Comparison of ENCODE assay signal across 22 cellular contexts in genomic region chr5:150057052-150057451, GRCh38. TPM values are rescaled to one million over a fixed set of nuclear protein-coding genes. Genes with fewer than 3 reads are reported as not detected.
DNase-seq lines count a peak whose midpoint lies in the region; ATAC-seq, FAIRE-seq and TF ChIP-seq lines count a peak whose summit lies in the region.
"Had no signal": no experiment of that assay in that cellular context is flagged by ENCODE, and none has a peak within 500 bp of the region (broad histone marks: within the 10 kb centered on the region; RNA-seq: fewer than 3 reads in every experiment).

No MANE protein-coding gene starts in this region.

- DNase-seq in activated naive CD8-positive, alpha-beta T cell treated with anti-CD3 and anti-CD28 coated beads, Interleukin-2, amount 10 ng/mL, durations not matched to agents 7 days and 5 days, result no peak
- DNase-seq in activated naive CD8-positive, alpha-beta T cell treated with anti-CD3 and anti-CD28 coated beads for 36 hours, result no peak
- no peak for DNase-seq in HCT116 (ENCODE audit: low read depth, low spot score)
- DNase-seq in K562 (ENCODE audit: extremely low read depth in 1 of 4, low spot score in 3 of 4), result no peak
- peak; percentile 82 for DNase-seq in osteoblast (ENCODE audit: insufficient read length, low spot score, missing footprints)
- DNase-seq in activated effector memory CD4-positive, alpha-beta T cell treated with Interleukin-2 at 50 U/mL for 16 hours, result no peak
- DNase-seq in MM.1S, result no peak
- DNase-seq in activated CD4-positive, alpha-beta T cell treated with anti-CD3 and anti-CD28 coated beads for 36 hours, result no peak
- DNase-seq: COR-L47, DMS 273 treated with DMSO at 0.1 percent for 48 hours, DND-41, NCI-H1048, NCI-H1436 treated with DMSO at 0.1 percent for 48 hours, NCI-H2029 treated with DMSO at 0.1 percent for 48 hours, NCI-H2171 treated with DMSO at 0.1 percent for 48 hours, NCI-H446 treated with DMSO at 0.1 percent for 48 hours, NCI-H748 treated with DMSO at 0.1 percent for 48 hours, OCI-M1, RPMI8226, SIG-M5 had no signal

- H3K4me1 Mint-ChIP-seq in activated naive CD8-positive, alpha-beta T cell treated with anti-CD3 and anti-CD28 coated beads, Interleukin-2, amount 10 ng/mL, durations not matched to agents 7 days and 5 days, result peaks cover 10% of the 10 kb centered on the region
- H3K4me1 Mint-ChIP-seq in activated naive CD8-positive, alpha-beta T cell treated with anti-CD3 and anti-CD28 coated beads for 36 hours, result no peaks in the 10 kb centered on the region
- H3K4me1 Mint-ChIP-seq in activated CD4-positive, alpha-beta T cell treated with anti-CD3 and anti-CD28 coated beads for 36 hours, result no peaks in the 10 kb centered on the region

- no peak for TF ChIP-seq CTCF in HCT116 (IDR thresholded peaks at IDR 0.05 in 2 of 3, conservative IDR thresholded peaks at IDR 0.05 in 1 of 3; ENCODE audit: borderline replicate concordance in 1 of 3, insufficient read depth in 1 of 3, low read depth in 2 of 3, low read length in 2 of 3)
- no peak for TF ChIP-seq CTCF in K562 (IDR thresholded peaks at IDR 0.05 in 2 of 3, conservative IDR thresholded peaks at IDR 0.05 in 1 of 3; ENCODE audit: insufficient read depth in 2 of 3, low read depth in 1 of 3, low read length in 3 of 3)
- TF ChIP-seq CTCF in osteoblast (IDR thresholded peaks at IDR 0.05; ENCODE audit: extremely low read depth, low read depth, low read length), result no peak
- TF ChIP-seq CTCF in MM.1S (IDR thresholded peaks at IDR 0.05; ENCODE audit: low read length), result no peak

- H3K27ac ChIP-seq in HCT116 (ENCODE audit: low read depth, low read length) (no peak overlapping the region), K562 (ENCODE audit: extremely low read depth, low read depth, low read length) (no peak overlapping the region), osteoblast (ENCODE audit: low read depth, low read length) (no peak overlapping the region), MM.1S (ENCODE audit: low read length) (no peak overlapping the region)
- H3K27ac ChIP-seq: C4-2B, KMS-11 had no signal

- H3K27me3 ChIP-seq in HCT116 (ENCODE audit: insufficient read depth, low read length), result no peaks in the 10 kb centered on the region
- H3K27me3 ChIP-seq in K562 (ENCODE audit: control insufficient read depth in 2 of 2, insufficient read depth in 2 of 2, low read length in 2 of 2), result peaks cover 0 to 9% of the 10 kb centered on the region in 2 experiments; a peak in 1 of 5 replicates
- no peaks in the 10 kb centered on the region for H3K27me3 ChIP-seq in osteoblast (ENCODE audit: insufficient read depth, low read length)
- H3K27me3 ChIP-seq in MM.1S (replicated peaks; ENCODE audit: insufficient read depth, low read length), result no peaks in the 10 kb centered on the region

- in situ Hi-C loops in K562 (cut with MboI), result no loop called here

- H3K4me2 ChIP-seq in HCT116 (ENCODE audit: low read length), result no peak overlapping the region
- H3K4me2 ChIP-seq in K562 (ENCODE audit: insufficient read depth, low read length), result no peak overlapping the region
- H3K4me2 ChIP-seq in osteoblast (ENCODE audit: insufficient read depth, low read length), result no peak overlapping the region
- H3K4me2 ChIP-seq in MM.1S (ENCODE audit: low read depth, low read length), result no peak overlapping the region
- H3K4me2 ChIP-seq: KMS-11 had no signal

- no peak for TF ChIP-seq EP300 in K562 (IDR thresholded peaks at IDR 0.05; ENCODE audit: low read length)

- POLR2A ChIA-PET in activated naive CD8-positive, alpha-beta T cell treated with anti-CD3 and anti-CD28 coated beads, Interleukin-2, amount 10 ng/mL, durations not matched to agents 7 days and 5 days (lab: Charles Lee), result no interaction called here
- POLR2A ChIA-PET in HCT116 (lab: Charles Lee) (no interaction called here), K562 (lab: Yijun Ruan, JAX) (interaction anchor here (0.6 to 0.7 kb wide), 3 partner anchors 20 to 574 kb away, joined by 3 to 4 read pairs (median 3); no protein-coding TSS in a partner anchor)
- POLR2A ChIA-PET in activated CD4-positive, alpha-beta T cell treated with anti-CD3 and anti-CD28 coated beads for 36 hours (lab: Charles Lee), result no interaction called here

- H3K27me3 Mint-ChIP-seq in activated naive CD8-positive, alpha-beta T cell treated with anti-CD3 and anti-CD28 coated beads, Interleukin-2, amount 10 ng/mL, durations not matched to agents 7 days and 5 days, result no peaks in the 10 kb centered on the region
- H3K27me3 Mint-ChIP-seq in activated naive CD8-positive, alpha-beta T cell treated with anti-CD3 and anti-CD28 coated beads for 36 hours, result no peaks in the 10 kb centered on the region
- H3K27me3 Mint-ChIP-seq in activated CD4-positive, alpha-beta T cell treated with anti-CD3 and anti-CD28 coated beads for 36 hours, result no peaks in the 10 kb centered on the region

- RAD21 ChIA-PET in HCT116 (lab: Charles Lee; ENCODE audit: low non-redundant PET in 1 of 2, low total read pairs in 2 of 2, uncharacterized antibody in 2 of 2, unreplicated experiment in 2 of 2), result no interaction called here

- H2AFZ ChIP-seq in HCT116 (ENCODE audit: low read depth, low read length, poor library complexity, severe bottlenecking), result no peak overlapping the region
- H2AFZ ChIP-seq in K562 (ENCODE audit: low read depth, low read length), result no peak overlapping the region
- no peak overlapping the region for H2AFZ ChIP-seq in osteoblast (ENCODE audit: low read length)
- no peak overlapping the region for H2AFZ ChIP-seq in MM.1S (ENCODE audit: low read length)

- CTCF ChIA-PET in HCT116 (lab: Charles Lee) (interaction anchor here (0.6 kb wide), 1 partner anchor 390 kb away, joined by 3 read pairs; no protein-coding TSS in a partner anchor), K562 (lab: Yijun Ruan, JAX; ENCODE audit: low intra/inter-chr PET ratio) (no interaction called here)
- CTCF ChIA-PET in activated CD4-positive, alpha-beta T cell treated with anti-CD3 and anti-CD28 coated beads for 36 hours (lab: Charles Lee), result no interaction called here

- no peak for TF ChIP-seq POLR2A in HCT116 (IDR thresholded peaks at IDR 0.05; ENCODE audit: borderline replicate concordance, extremely low read depth, insufficient read depth, insufficient read length)
- TF ChIP-seq POLR2A in K562 (conservative IDR thresholded peaks at IDR 0.05), result no peak

- H3K9me3 Mint-ChIP-seq in activated naive CD8-positive, alpha-beta T cell treated with anti-CD3 and anti-CD28 coated beads, Interleukin-2, amount 10 ng/mL, durations not matched to agents 7 days and 5 days, result no peaks in the 10 kb centered on the region
- H3K9me3 Mint-ChIP-seq in activated naive CD8-positive, alpha-beta T cell treated with anti-CD3 and anti-CD28 coated beads for 36 hours, result no peaks in the 10 kb centered on the region
- H3K9me3 Mint-ChIP-seq in activated CD4-positive, alpha-beta T cell treated with anti-CD3 and anti-CD28 coated beads for 36 hours (ENCODE audit: low read depth), result no peaks in the 10 kb centered on the region

- peaks cover 0 to 20% of the 10 kb centered on the region in 2 experiments; a peak in 2 of 4 replicates for H3K4me1 ChIP-seq in HCT116 (ENCODE audit: control insufficient read depth in 1 of 2, insufficient read depth in 2 of 2, low read length in 2 of 2)
- H3K4me1 ChIP-seq in K562 (replicated peaks in 1 of 2; ENCODE audit: control insufficient read depth in 2 of 2, insufficient read depth in 2 of 2, low read length in 2 of 2), result peaks cover 14 to 22% of the 10 kb centered on the region in 2 experiments; a peak in 4 of 5 replicates
- peaks cover 30% of the 10 kb centered on the region for H3K4me1 ChIP-seq in osteoblast (ENCODE audit: insufficient read depth, low read length)
- H3K4me1 ChIP-seq in MM.1S (ENCODE audit: low read length), result no peaks in the 10 kb centered on the region

- H3K36me3 Mint-ChIP-seq in activated naive CD8-positive, alpha-beta T cell treated with anti-CD3 and anti-CD28 coated beads, Interleukin-2, amount 10 ng/mL, durations not matched to agents 7 days and 5 days, result peaks cover 3% of the 10 kb centered on the region
- peaks cover 8% of the 10 kb centered on the region for H3K36me3 Mint-ChIP-seq in activated naive CD8-positive, alpha-beta T cell treated with anti-CD3 and anti-CD28 coated beads for 36 hours
- peaks cover 16% of the 10 kb centered on the region for H3K36me3 Mint-ChIP-seq in activated CD4-positive, alpha-beta T cell treated with anti-CD3 and anti-CD28 coated beads for 36 hours (ENCODE audit: low read depth)

- H3K9me2 ChIP-seq in HCT116 (ENCODE audit: insufficient read depth), result no peaks in the 10 kb centered on the region
- H3K9me2 ChIP-seq in MM.1S (replicated peaks; ENCODE audit: insufficient read depth, low read length), result no peaks in the 10 kb centered on the region

- H3K36me3 ChIP-seq in HCT116 (ENCODE audit: control insufficient read depth in 1 of 2, insufficient read depth in 2 of 2, low read length in 2 of 2), result peaks cover 7 to 11% of the 10 kb centered on the region in 2 experiments; a peak in 3 of 4 replicates
- H3K36me3 ChIP-seq in K562 (ENCODE audit: control insufficient read depth, insufficient read depth, low read length), result peaks cover 35% of the 10 kb centered on the region
- H3K36me3 ChIP-seq in osteoblast (ENCODE audit: insufficient read depth, low read length), result peaks cover 32% of the 10 kb centered on the region
- H3K36me3 ChIP-seq in MM.1S (replicated peaks; ENCODE audit: insufficient read depth, low read length), result no peaks in the 10 kb centered on the region

- TF ChIP-seq RAD21 in HCT116 (IDR thresholded peaks at IDR 0.05; ENCODE audit: low read depth) (no peak), K562 (CRISPR knock-in tag; conservative IDR thresholded peaks at IDR 0.05 in 1 of 2, IDR thresholded peaks at IDR 0.05 in 1 of 2) (no peak)

- H3K4me3 ChIP-seq in HCT116 (replicated peaks in 1 of 2; ENCODE audit: low read depth in 1 of 2, low read length in 2 of 2), result no peak overlapping the region
- no peak overlapping the region for H3K4me3 ChIP-seq in K562
- no peak overlapping the region for H3K4me3 ChIP-seq in osteoblast (ENCODE audit: insufficient read depth, low read length)
- H3K4me3 ChIP-seq in MM.1S (ENCODE audit: low read length), result no peak overlapping the region

- ATAC-seq in activated naive CD8-positive, alpha-beta T cell treated with anti-CD3 and anti-CD28 coated beads, Interleukin-2, amount 10 ng/mL, durations not matched to agents 7 days and 5 days (ENCODE audit: low read depth), result no peak
- ATAC-seq in HCT116, result 0 out of 2 replicates have a peak, but pooled peaks have one; percentile 7
- no peak for ATAC-seq in K562
- ATAC-seq in activated CD4-positive, alpha-beta T cell treated with anti-CD3 and anti-CD28 coated beads for 36 hours, result no peak

- no TSS peak for BruUV-seq in HCT116 (replicated peaks; lab: Mats Ljungman, UMichigan)
- BruUV-seq in K562 (replicated peaks; lab: Mats Ljungman, UMichigan), result no TSS peak

- H3K79me2 ChIP-seq in HCT116 (ENCODE audit: insufficient read depth, low read length) (no peaks in the 10 kb centered on the region), K562 (ENCODE audit: control insufficient read depth, insufficient read depth, low read length) (no peaks in the 10 kb centered on the region), osteoblast (ENCODE audit: insufficient read depth, low read length) (peaks cover 2% of the 10 kb centered on the region), MM.1S (ENCODE audit: low read length) (no peaks in the 10 kb centered on the region)

- intact Hi-C loops in HCT116 (cut with micrococcal nuclease), result no loop called here
- intact Hi-C loops in K562 (cut with micrococcal nuclease), result no loop called here
- intact Hi-C loops in activated CD4-positive, alpha-beta T cell treated with anti-CD3 and anti-CD28 coated beads for 36 hours (cut with DNase I, micrococcal nuclease), result no loop called here

- no peak for FAIRE-seq in K562 (lab: Jason Lieb, UNC)

- H3K4me3 Mint-ChIP-seq in activated naive CD8-positive, alpha-beta T cell treated with anti-CD3 and anti-CD28 coated beads, Interleukin-2, amount 10 ng/mL, durations not matched to agents 7 days and 5 days, result no peak overlapping the region
- no peak overlapping the region for H3K4me3 Mint-ChIP-seq in activated naive CD8-positive, alpha-beta T cell treated with anti-CD3 and anti-CD28 coated beads for 36 hours
- no peak overlapping the region for H3K4me3 Mint-ChIP-seq in activated CD4-positive, alpha-beta T cell treated with anti-CD3 and anti-CD28 coated beads for 36 hours

- H3K9me1 ChIP-seq in K562 (ENCODE audit: control insufficient read depth, insufficient read depth, low read length), result no peaks in the 10 kb centered on the region

- H3F3A ChIP-seq in MM.1S (ENCODE audit: insufficient read depth, low read length), result no peaks in the 10 kb centered on the region

- H3K27ac Mint-ChIP-seq in activated naive CD8-positive, alpha-beta T cell treated with anti-CD3 and anti-CD28 coated beads, Interleukin-2, amount 10 ng/mL, durations not matched to agents 7 days and 5 days, result peak overlapping the region; percentile 51
- no peak overlapping the region for H3K27ac Mint-ChIP-seq in activated naive CD8-positive, alpha-beta T cell treated with anti-CD3 and anti-CD28 coated beads for 36 hours
- H3K27ac Mint-ChIP-seq in activated CD4-positive, alpha-beta T cell treated with anti-CD3 and anti-CD28 coated beads for 36 hours, result no peak overlapping the region

- H3K9me3 ChIP-seq in HCT116 (ENCODE audit: control insufficient read depth in 1 of 2, insufficient read depth in 1 of 2, low read depth in 1 of 2, low read length in 2 of 2) (no peaks in the 10 kb centered on the region), K562 (replicated peaks; ENCODE audit: control insufficient read depth, insufficient read depth, low read depth, low read length) (no peaks in the 10 kb centered on the region), osteoblast (ENCODE audit: low read depth, low read length) (no peaks in the 10 kb centered on the region), MM.1S (replicated peaks; ENCODE audit: insufficient read depth, low read length) (no peaks in the 10 kb centered on the region)

- H3K9ac ChIP-seq in HCT116 (ENCODE audit: low read length) (no peak overlapping the region), K562 (ENCODE audit: insufficient read depth in 1 of 2, low read depth in 2 of 2, low read length in 2 of 2) (peak overlapping the region in 1 of 2 experiments; percentile 21; a peak in 1 of 4 replicates), MM.1S (ENCODE audit: low read length) (no peak overlapping the region)
- H3K9ac ChIP-seq: KMS-11 had no signal

- WGBS in K562 (ENCODE audit: insufficient coverage, low coverage, missing lambda C conversion rate), result 70% methylated on average over 8 of the region's 8 CpGs

- no peaks in the 10 kb centered on the region for H4K20me1 ChIP-seq in HCT116 (ENCODE audit: insufficient read depth)
- H4K20me1 ChIP-seq in K562 (replicated peaks; ENCODE audit: control insufficient read depth, insufficient read depth, low read length), result no peaks in the 10 kb centered on the region; the same call in 1 of the 2 replicates
- H4K20me1 ChIP-seq in osteoblast (ENCODE audit: insufficient read depth, low read length), result no peaks in the 10 kb centered on the region
- H4K20me1 ChIP-seq in MM.1S (ENCODE audit: insufficient read depth, low read length), result no peaks in the 10 kb centered on the region

RNA-seq across cellular contexts. Expression of gene CSF1R, which starts 29.3 kb away (rescaled TPM):
- 1 to 10 TPM; 3.4 to 3.6 TPM for total RNA-seq in activated naive CD8-positive, alpha-beta T cell treated with anti-CD3 and anti-CD28 coated beads, Interleukin-2, amount 10 ng/mL, durations not matched to agents 7 days and 5 days
- total RNA-seq in activated naive CD8-positive, alpha-beta T cell treated with anti-CD3 and anti-CD28 coated beads for 36 hours, result not detected
- total RNA-seq in HCT116 (2021; ENCODE audit: unreplicated experiment) (0.17 TPM), K562 (2014; rRNA removed) (not detected in 2 replicates), K562 (2014; rRNA removed; fragmentation: Illumina TruSeq; extraction: Trizol) (not detected in 2 replicates), K562 (2015; rRNA removed; fragmentation: Illumina TruSeq; extraction: Trizol) (not detected in 2 replicates), K562 (2021) (0.20 and 0.22 TPM in 2 replicates), osteoblast (0.36 and 0.88 TPM in 2 replicates)
- 0.30 and 0.43 TPM in 2 replicates for polyA plus RNA-seq in HCT116 (2012)
- not detected in 2 replicates for total RNA-seq in K562 (2011; cell fraction: chromatin; rRNA removed; ENCODE audit: low replicate concordance)
- total RNA-seq in K562 (2011; cell fraction: nucleolus; rRNA removed), result not detected in 2 replicates
- not detected in 2 replicates for total RNA-seq in K562 (2011; cell fraction: nucleoplasm; rRNA removed)
- polyA plus RNA-seq in K562 (2011; rRNA removed) (0.03 TPM in 1 of 2 replicates, not detected in the other), K562 (2014; fragmentation: Illumina TruSeq; extraction: Trizol) (not detected in 2 replicates), K562 (2014; fragmentation: Nextera tagmentation; extraction: Ambion mirVana) (not detected), K562 (2014; rRNA removed) (0.64 TPM in 1 of 2 replicates, not detected in the other)
- polyA plus RNA-seq in K562 (2011; cell fraction: cytosol; rRNA removed), result 0.03 TPM in 1 of 2 replicates, not detected in the other
- polyA plus RNA-seq in K562 (2011; cell fraction: nucleus; rRNA removed), result 0.13 TPM in 1 of 2 replicates, not detected in the other
- 0.12 TPM in 1 of 2 replicates, not detected in the other for polyA plus RNA-seq in K562 (2012)
- 0.39 TPM in 1 of 2 replicates, not detected in the other for polyA minus RNA-seq in K562 (2011; rRNA and poly(A)+ RNA removed)
- polyA minus RNA-seq in K562 (2011; cell fraction: cytosol; rRNA and poly(A)+ RNA removed), result not detected in 2 replicates
- polyA minus RNA-seq in K562 (2011; cell fraction: nucleus; rRNA and poly(A)+ RNA removed), result not detected in 2 replicates
- total RNA-seq in activated CD4-positive, alpha-beta T cell treated with anti-CD3 and anti-CD28 coated beads for 36 hours, result under 1 TPM; 0.41 to 0.76 TPM

RNA-seq across cellular contexts. Expression of gene HMGXB3, which starts 56.5 kb away (rescaled TPM):
- 10 to 100 TPM; 36.3 to 41.3 TPM for total RNA-seq in activated naive CD8-positive, alpha-beta T cell treated with anti-CD3 and anti-CD28 coated beads, Interleukin-2, amount 10 ng/mL, durations not matched to agents 7 days and 5 days
- total RNA-seq in activated naive CD8-positive, alpha-beta T cell treated with anti-CD3 and anti-CD28 coated beads for 36 hours, result 10 to 100 TPM; 36.7 to 38.3 TPM
- 41.8 TPM for total RNA-seq in HCT116 (2021; ENCODE audit: unreplicated experiment)
- 32.6 and 33.9 TPM in 2 replicates for polyA plus RNA-seq in HCT116 (2012)
- total RNA-seq in K562 (2011; cell fraction: chromatin; rRNA removed; ENCODE audit: low replicate concordance), result 126 and 156 TPM in 2 replicates
- total RNA-seq in K562 (2011; cell fraction: nucleolus; rRNA removed), result 104 and 109 TPM in 2 replicates
- total RNA-seq in K562 (2011; cell fraction: nucleoplasm; rRNA removed), result 92.4 and 96.9 TPM in 2 replicates
- total RNA-seq in K562 (2014; rRNA removed), result 32.1 and 44.2 TPM in 2 replicates
- total RNA-seq in K562 (2014; rRNA removed; fragmentation: Illumina TruSeq; extraction: Trizol), result 32.2 and 34.3 TPM in 2 replicates
- 32.2 and 34.7 TPM in 2 replicates for total RNA-seq in K562 (2015; rRNA removed; fragmentation: Illumina TruSeq; extraction: Trizol)
- total RNA-seq in K562 (2021), result 44.1 and 44.3 TPM in 2 replicates
- polyA plus RNA-seq in K562 (2011; rRNA removed), result 44.0 and 47.5 TPM in 2 replicates
- polyA plus RNA-seq in K562 (2011; cell fraction: cytosol; rRNA removed), result 37.8 and 42.6 TPM in 2 replicates
- polyA plus RNA-seq in K562 (2011; cell fraction: nucleus; rRNA removed), result 119 and 131 TPM in 2 replicates
- 26.6 and 30.2 TPM in 2 replicates for polyA plus RNA-seq in K562 (2012)
- polyA plus RNA-seq in K562 (2014; fragmentation: Illumina TruSeq; extraction: Trizol), result 40.0 and 41.0 TPM in 2 replicates
- polyA plus RNA-seq in K562 (2014; fragmentation: Nextera tagmentation; extraction: Ambion mirVana), result 1 to 10 TPM; 1.8 to 2.1 TPM
- polyA plus RNA-seq in K562 (2014; rRNA removed), result 31.7 and 31.9 TPM in 2 replicates
- 61.8 and 62.5 TPM in 2 replicates for polyA minus RNA-seq in K562 (2011; rRNA and poly(A)+ RNA removed)
- polyA minus RNA-seq in K562 (2011; cell fraction: cytosol; rRNA and poly(A)+ RNA removed), result 33.1 and 34.0 TPM in 2 replicates
- 49.3 and 58.9 TPM in 2 replicates for polyA minus RNA-seq in K562 (2011; cell fraction: nucleus; rRNA and poly(A)+ RNA removed)
- total RNA-seq in osteoblast, result 49.8 and 54.3 TPM in 2 replicates
- total RNA-seq in activated CD4-positive, alpha-beta T cell treated with anti-CD3 and anti-CD28 coated beads for 36 hours, result 10 to 100 TPM; 27.2 to 30.5 TPM

RNA-seq across cellular contexts. Expression of gene TIGD6, which starts 56.6 kb away (rescaled TPM):
- 1 to 10 TPM; 2.6 to 3.4 TPM for total RNA-seq in activated naive CD8-positive, alpha-beta T cell treated with anti-CD3 and anti-CD28 coated beads, Interleukin-2, amount 10 ng/mL, durations not matched to agents 7 days and 5 days
- 1 to 10 TPM; 1.7 to 1.9 TPM for total RNA-seq in activated naive CD8-positive, alpha-beta T cell treated with anti-CD3 and anti-CD28 coated beads for 36 hours
- total RNA-seq in HCT116 (2021; ENCODE audit: unreplicated experiment) (2.1 TPM), K562 (2014; rRNA removed) (3.9 and 5.2 TPM in 2 replicates), K562 (2014; rRNA removed; fragmentation: Illumina TruSeq; extraction: Trizol) (3.9 and 4.3 TPM in 2 replicates), K562 (2015; rRNA removed; fragmentation: Illumina TruSeq; extraction: Trizol) (3.8 and 4.3 TPM in 2 replicates), K562 (2021) (4.3 and 4.4 TPM in 2 replicates), osteoblast (9.1 and 9.8 TPM in 2 replicates)
- 2.7 and 3.6 TPM in 2 replicates for polyA plus RNA-seq in HCT116 (2012)
- 8.2 and 12.4 TPM in 2 replicates for total RNA-seq in K562 (2011; cell fraction: chromatin; rRNA removed; ENCODE audit: low replicate concordance)
- 5.2 and 6.6 TPM in 2 replicates for total RNA-seq in K562 (2011; cell fraction: nucleolus; rRNA removed)
- total RNA-seq in K562 (2011; cell fraction: nucleoplasm; rRNA removed), result 12.1 and 13.1 TPM in 2 replicates
- polyA plus RNA-seq in K562 (2011; rRNA removed) (4.9 and 5.1 TPM in 2 replicates), K562 (2014; fragmentation: Illumina TruSeq; extraction: Trizol) (6.3 and 7.0 TPM in 2 replicates), K562 (2014; fragmentation: Nextera tagmentation; extraction: Ambion mirVana) (1 to 10 TPM; 1.8 to 2.3 TPM), K562 (2014; rRNA removed) (3.1 and 4.0 TPM in 2 replicates)
- 5.7 TPM in 2 replicates for polyA plus RNA-seq in K562 (2011; cell fraction: cytosol; rRNA removed)
- 14.9 and 16.9 TPM in 2 replicates for polyA plus RNA-seq in K562 (2011; cell fraction: nucleus; rRNA removed)
- polyA plus RNA-seq in K562 (2012), result 4.9 and 5.4 TPM in 2 replicates
- polyA minus RNA-seq in K562 (2011; rRNA and poly(A)+ RNA removed), result 9.4 and 9.9 TPM in 2 replicates
- 1.0 and 2.7 TPM in 2 replicates for polyA minus RNA-seq in K562 (2011; cell fraction: cytosol; rRNA and poly(A)+ RNA removed)
- 4.8 and 8.7 TPM in 2 replicates for polyA minus RNA-seq in K562 (2011; cell fraction: nucleus; rRNA and poly(A)+ RNA removed)
- total RNA-seq in activated CD4-positive, alpha-beta T cell treated with anti-CD3 and anti-CD28 coated beads for 36 hours, result 1 to 10 TPM; 2.5 to 2.6 TPM
